In genomic region chr5:35436441-35437057, GRCh38 we compare ENCODE assay signal across 8 cellular contexts.
DNase-seq lines count a peak whose midpoint lies in the region; ATAC-seq and TF ChIP-seq lines count a peak whose summit lies in the region.

No MANE protein-coding gene starts in this region.

- H3K9me3 Mint-ChIP-seq in activated CD8-positive, alpha-beta T cell treated with anti-CD3 and anti-CD28 coated beads for 36 hours = no peaks in the 10 kb centered on the region
- H3K9me3 Mint-ChIP-seq in effector memory CD8-positive, alpha-beta T cell = no peaks in the 10 kb centered on the region

- ATAC-seq in GM18498 (IDR thresholded peaks at IDR 0.05; ENCODE audit: unreplicated experiment) (peak; percentile 56), left colon (peak; percentile 74)
- no peak for ATAC-seq in activated CD8-positive, alpha-beta T cell treated with anti-CD3 and anti-CD28 coated beads for 36 hours
- ATAC-seq in effector memory CD8-positive, alpha-beta T cell (replicated peaks) = no peak

- H3K4me3 Mint-ChIP-seq in activated CD8-positive, alpha-beta T cell treated with anti-CD3 and anti-CD28 coated beads for 36 hours = no peak overlapping the region
- no peak overlapping the region for H3K4me3 Mint-ChIP-seq in effector memory CD8-positive, alpha-beta T cell

- intact Hi-C loops in activated CD8-positive, alpha-beta T cell treated with anti-CD3 and anti-CD28 coated beads for 36 hours (cut with micrococcal nuclease) = no loop called here
- intact Hi-C loops in left colon (cut with DNase I, micrococcal nuclease) = no loop called here

- CTCF ChIA-PET in activated CD8-positive, alpha-beta T cell treated with anti-CD3 and anti-CD28 coated beads for 36 hours (lab: Charles Lee) = interaction anchor here (0.6 to 1.8 kb wide), 13 partner anchors 10 to 490 kb away, joined by 3 to 6 read pairs (median 3); no protein-coding TSS in a partner anchor

- POLR2A ChIA-PET in activated CD8-positive, alpha-beta T cell treated with anti-CD3 and anti-CD28 coated beads for 36 hours (lab: Charles Lee) = no interaction called here

- peak; percentile 2 for DNase-seq in AG09319 (ENCODE audit: extremely low read depth, low read depth)
- peak; percentile 42 for DNase-seq in MV-4-11 (lab: John Stamatoyannopoulos, UW)
- peak; percentile 3 for DNase-seq in activated CD8-positive, alpha-beta T cell treated with anti-CD3 and anti-CD28 coated beads for 36 hours
- no peak for DNase-seq in left colon
- DNase-seq in effector memory CD8-positive, alpha-beta T cell = no peak
- no peak for DNase-seq in T1000 (lab: John Stamatoyannopoulos, UW)
- no peak for DNase-seq in activated naive CD4-positive, alpha-beta T cell treated with anti-CD3 and anti-CD28 coated beads, Interleukin-2, amount 50 U/mL, for 16 hours

- H3K4me1 Mint-ChIP-seq in activated CD8-positive, alpha-beta T cell treated with anti-CD3 and anti-CD28 coated beads for 36 hours (ENCODE audit: low read depth) = no peaks in the 10 kb centered on the region
- no peaks in the 10 kb centered on the region for H3K4me1 Mint-ChIP-seq in effector memory CD8-positive, alpha-beta T cell (ENCODE audit: low read depth in 2 of 2)

- no peak overlapping the region for H3K27ac Mint-ChIP-seq in activated CD8-positive, alpha-beta T cell treated with anti-CD3 and anti-CD28 coated beads for 36 hours
- no peak overlapping the region for H3K27ac Mint-ChIP-seq in effector memory CD8-positive, alpha-beta T cell

- no peaks in the 10 kb centered on the region for H3K36me3 Mint-ChIP-seq in activated CD8-positive, alpha-beta T cell treated with anti-CD3 and anti-CD28 coated beads for 36 hours (ENCODE audit: low read depth)
- no peaks in the 10 kb centered on the region for H3K36me3 Mint-ChIP-seq in effector memory CD8-positive, alpha-beta T cell (ENCODE audit: insufficient read depth)

- TF ChIP-seq CTCF in AG09319 (IDR thresholded peaks at IDR 0.05; ENCODE audit: low read depth, low read length) = peak; percentile 46
- TF ChIP-seq CTCF in activated CD8-positive, alpha-beta T cell treated with anti-CD3 and anti-CD28 coated beads for 36 hours (IDR thresholded peaks at IDR 0.05) = peak; percentile 45

- peaks cover 38% of the 10 kb centered on the region for H3K27me3 Mint-ChIP-seq in activated CD8-positive, alpha-beta T cell treated with anti-CD3 and anti-CD28 coated beads for 36 hours
- H3K27me3 Mint-ChIP-seq in effector memory CD8-positive, alpha-beta T cell = peaks cover 34 to 44% of the 10 kb centered on the region in 2 donors

Comparison
In these comparisons a context has a peak if more than half of its experiments do, and no peak if none do; other contexts are left out.
1. DNase-seq: peak in AG09319 (single experiment), MV-4-11 (single experiment) and activated CD8-positive, alpha-beta T cell treated with anti-CD3 and anti-CD28 coated beads for 36 hours (single experiment); none in left colon (0 of 2), effector memory CD8-positive, alpha-beta T cell (0 of 3), T1000 (single experiment) and activated naive CD4-positive, alpha-beta T cell treated with anti-CD3 and anti-CD28 coated beads, Interleukin-2, amount 50 U/mL, for 16 hours (single experiment).
2. ATAC-seq: peak in GM18498 (single experiment) and left colon (single experiment); none in activated CD8-positive, alpha-beta T cell treated with anti-CD3 and anti-CD28 coated beads for 36 hours (single experiment) and effector memory CD8-positive, alpha-beta T cell (single experiment).